Comparison of ENCODE assay signal across 24 cellular contexts in the genomic region with DNA sequence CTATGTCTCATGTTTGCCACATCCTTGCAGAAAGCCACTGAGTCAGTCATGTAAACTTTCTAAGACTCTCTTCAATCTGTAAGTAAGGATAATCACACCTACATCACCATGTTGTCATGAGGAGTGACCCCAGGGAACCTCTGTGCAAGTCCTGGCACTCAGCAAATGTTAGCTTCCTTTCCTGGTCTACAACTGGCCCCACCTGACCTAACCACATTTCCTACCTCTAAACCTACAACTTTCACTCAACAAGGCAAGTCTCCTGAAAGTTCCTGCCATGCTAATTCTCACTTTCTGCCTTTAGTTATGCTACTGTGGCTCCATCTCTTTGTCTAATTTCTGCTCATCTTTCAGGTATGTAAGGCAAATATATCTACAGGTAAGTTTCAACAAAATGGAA.
"Had no signal": no experiment of that assay in that cellular context is flagged by ENCODE, and none has a peak within 500 bp of the region (broad histone marks: within the 10 kb centered on the region; RNA-seq: fewer than 3 reads in every experiment).

No MANE protein-coding gene starts in this region.

- FAIRE-seq: HepG2 had no signal

- H3K27me3 ChIP-seq: MG63, SJSA1 had no signal

- H3K9me3 ChIP-seq: MG63, SJSA1 had no signal

- H3K36me3 ChIP-seq: MG63, SJSA1 had no signal

- ATAC-seq: HepG2, Panc1 had no signal

- H3K4me3 ChIP-seq: MG63, SJSA1, SK-N-MC had no signal

- DNase-seq: IMR-90, Karpas-422, KG1, MG63, MV-4-11, NCI-H1048, NCI-H1105, NCI-H1417, NCI-H1436 treated with DMSO at 0.1 percent for 48 hours, NCI-H1694, NCI-H187 treated with DMSO at 0.1 percent for 48 hours, NCI-H2029 treated with DMSO at 0.1 percent for 48 hours, NCI-H2171 treated with DMSO at 0.1 percent for 48 hours, NCI-H345, NCI-H446 treated with DMSO at 0.1 percent for 48 hours, NCI-H510A treated with DMSO at 0.1 percent for 48 hours, NCI-H526, NCI-H748 treated with DMSO at 0.1 percent for 48 hours, Right ventricle myocardium superior, SIG-M5 had no signal

- H3K27ac ChIP-seq: SJSA1, SK-N-MC had no signal
